Comparison of ENCODE assay signal across 9 cellular contexts in the genomic region with DNA sequence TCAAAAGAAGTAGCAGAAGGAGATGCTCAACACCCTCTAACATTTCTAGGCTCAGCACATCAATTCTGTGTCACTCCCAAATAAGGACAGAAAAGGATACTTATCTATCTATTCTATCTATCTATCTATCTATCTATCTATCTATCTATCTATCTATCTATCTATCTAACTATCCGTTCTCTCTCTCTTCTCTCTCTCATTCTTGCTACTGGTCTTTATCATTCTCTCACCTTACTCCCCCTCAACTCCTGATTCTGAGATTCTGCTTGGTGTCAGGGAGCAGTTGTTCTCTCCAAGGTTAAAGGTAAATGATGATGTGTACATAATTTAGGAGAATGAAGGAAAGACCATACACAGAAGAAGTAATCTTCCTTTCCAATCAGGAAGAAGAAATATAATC. TPM values are rescaled to one million over a fixed set of nuclear protein-coding genes. Genes with fewer than 3 reads are reported as not detected.
"Had no signal": no experiment of that assay in that cellular context is flagged by ENCODE, and none has a peak within 500 bp of the region (broad histone marks: within the 10 kb centered on the region; RNA-seq: fewer than 3 reads in every experiment).

OR10G6 (minus strand) TSS at position 43 of the 400 bp plus-strand sequence; CDS start at position 43, 0 bp downstream.

- H3K27ac Mint-ChIP-seq: IgD-negative memory B cell had no signal

- H3K27ac ChIP-seq: HL-60 had no signal

- ATAC-seq: HepG2 had no signal

- H3K4me3 Mint-ChIP-seq: IgD-negative memory B cell had no signal

- FAIRE-seq: HepG2, HTR-8/SVneo had no signal

- H3K27me3 Mint-ChIP-seq: IgD-negative memory B cell had no signal

- H3K4me1 Mint-ChIP-seq: IgD-negative memory B cell had no signal

- DNase-seq: IMR-90, KBM-7, KG1 had no signal

- H3K36me3 Mint-ChIP-seq: IgD-negative memory B cell had no signal

RNA-seq across cellular contexts. Expression of gene OR10G6, which starts in this region (rescaled TPM):
- total RNA-seq: HepG2, HT-29, HT1080, IMR-90 had no signal
- polyA plus RNA-seq: HepG2, IgD-negative memory B cell, IMR-90 had no signal
